Comparison of ENCODE assay signal across 1 cellular context in the genomic region with DNA sequence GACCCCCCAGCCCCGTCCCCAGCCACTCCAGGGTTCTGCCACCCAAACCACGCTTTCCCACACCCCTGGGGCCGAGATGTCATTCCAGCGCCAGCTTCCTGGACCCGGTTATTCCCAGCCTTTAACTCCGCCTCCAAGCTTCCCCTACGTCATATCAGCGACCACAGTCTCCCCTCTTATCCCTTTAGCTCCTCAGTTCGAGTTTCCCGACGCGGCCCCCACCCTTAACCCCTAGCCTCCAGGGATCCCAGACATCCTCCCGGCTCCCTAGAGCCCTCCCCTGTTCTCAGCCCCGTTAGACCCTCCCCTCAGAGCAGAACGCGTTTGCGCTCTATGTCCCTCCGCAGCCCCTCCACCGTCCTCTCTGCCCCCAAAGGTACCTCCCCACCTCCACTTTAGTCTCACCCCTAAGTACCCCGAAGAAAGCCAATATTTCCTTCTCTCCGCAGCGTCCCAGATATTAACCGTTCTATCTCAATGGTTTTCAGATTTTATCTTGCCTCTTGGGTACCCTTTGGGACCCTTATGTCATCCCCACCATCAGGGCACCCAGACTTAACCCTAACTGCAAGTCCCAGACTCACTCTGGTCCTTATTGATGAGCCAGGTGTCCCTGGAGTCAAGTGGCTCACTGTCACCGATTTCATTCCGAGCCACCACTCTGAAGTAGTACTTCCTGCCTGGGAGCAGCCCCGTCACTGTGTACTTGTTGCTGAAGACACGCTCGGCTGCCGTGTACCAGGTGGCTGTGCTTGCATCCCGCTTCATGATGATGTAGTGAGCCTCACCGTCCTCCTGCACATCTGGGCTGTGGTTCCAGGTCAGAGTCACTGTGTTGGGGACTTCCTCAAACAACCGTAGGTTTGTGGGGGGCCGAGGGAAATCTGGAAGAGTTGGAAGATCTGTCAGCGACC.
TF ChIP-seq lines count a peak whose summit lies in the region.

No MANE protein-coding gene starts in this region.

TF ChIP-seq in GM12878, 131 proteins besides CTCF, POLR2A, EP300 and RAD21:
- TF ChIP-seq, protein P1, sequence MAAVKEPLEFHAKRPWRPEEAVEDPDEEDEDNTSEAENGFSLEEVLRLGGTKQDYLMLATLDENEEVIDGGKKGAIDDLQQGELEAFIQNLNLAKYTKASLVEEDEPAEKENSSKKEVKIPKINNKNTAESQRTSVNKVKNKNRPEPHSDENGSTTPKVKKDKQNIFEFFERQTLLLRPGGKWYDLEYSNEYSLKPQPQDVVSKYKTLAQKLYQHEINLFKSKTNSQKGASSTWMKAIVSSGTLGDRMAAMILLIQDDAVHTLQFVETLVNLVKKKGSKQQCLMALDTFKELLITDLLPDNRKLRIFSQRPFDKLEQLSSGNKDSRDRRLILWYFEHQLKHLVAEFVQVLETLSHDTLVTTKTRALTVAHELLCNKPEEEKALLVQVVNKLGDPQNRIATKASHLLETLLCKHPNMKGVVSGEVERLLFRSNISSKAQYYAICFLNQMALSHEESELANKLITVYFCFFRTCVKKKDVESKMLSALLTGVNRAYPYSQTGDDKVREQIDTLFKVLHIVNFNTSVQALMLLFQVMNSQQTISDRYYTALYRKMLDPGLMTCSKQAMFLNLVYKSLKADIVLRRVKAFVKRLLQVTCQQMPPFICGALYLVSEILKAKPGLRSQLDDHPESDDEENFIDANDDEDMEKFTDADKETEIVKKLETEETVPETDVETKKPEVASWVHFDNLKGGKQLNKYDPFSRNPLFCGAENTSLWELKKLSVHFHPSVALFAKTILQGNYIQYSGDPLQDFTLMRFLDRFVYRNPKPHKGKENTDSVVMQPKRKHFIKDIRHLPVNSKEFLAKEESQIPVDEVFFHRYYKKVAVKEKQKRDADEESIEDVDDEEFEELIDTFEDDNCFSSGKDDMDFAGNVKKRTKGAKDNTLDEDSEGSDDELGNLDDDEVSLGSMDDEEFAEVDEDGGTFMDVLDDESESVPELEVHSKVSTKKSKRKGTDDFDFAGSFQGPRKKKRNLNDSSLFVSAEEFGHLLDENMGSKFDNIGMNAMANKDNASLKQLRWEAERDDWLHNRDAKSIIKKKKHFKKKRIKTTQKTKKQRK (IDR thresholded peaks at IDR 0.05; ENCODE audit: low read depth, low read length) = no peak
- TF ChIP-seq PAX5 (IDR thresholded peaks at IDR 0.05; ENCODE audit: borderline replicate concordance, low read depth, low read length) = peak; percentile 63; the same call in 1 of the 2 replicates
